Comparison of ENCODE assay signal across 8 cellular contexts in genomic region chr9:127971357-127972315, GRCh38. TPM values are rescaled to one million over a fixed set of nuclear protein-coding genes. Genes with fewer than 3 reads are reported as not detected.
DNase-seq lines count a peak whose midpoint lies in the region; ATAC-seq and TF ChIP-seq lines count a peak whose summit lies in the region.

No MANE protein-coding gene starts in this region.

- ATAC-seq in GM21423 (IDR thresholded peaks at IDR 0.05; ENCODE audit: unreplicated experiment) = peak; percentile 15
- ATAC-seq in HG02588 (IDR thresholded peaks at IDR 0.05; ENCODE audit: unreplicated experiment) = no peak
- no peak for ATAC-seq in GM19324 (IDR thresholded peaks at IDR 0.05; ENCODE audit: low FRiP score, unreplicated experiment)

- no peak overlapping the region for H3K4me3 ChIP-seq in NT2/D1 (ENCODE audit: insufficient read length, low read depth)
- no peak overlapping the region for H3K4me3 ChIP-seq in ectodermal cell (ENCODE audit: insufficient read depth, low read depth, low read length)

- H3K4me3 Mint-ChIP-seq in osteocyte (ENCODE audit: unreplicated experiment) = no peak overlapping the region

- no peaks in the 10 kb centered on the region for H3K9me3 Mint-ChIP-seq in osteocyte (ENCODE audit: unreplicated experiment)

- peaks cover 24% of the 10 kb centered on the region for H3K36me3 ChIP-seq in NT2/D1 (ENCODE audit: insufficient read depth, insufficient read length, low read length)
- H3K36me3 ChIP-seq in ectodermal cell (ENCODE audit: control insufficient read depth, insufficient read depth, low read length) = no peaks in the 10 kb centered on the region

- peaks cover 2% of the 10 kb centered on the region for H3K36me3 Mint-ChIP-seq in osteocyte (ENCODE audit: unreplicated experiment)

- WGBS in ectodermal cell, 2 experiments = 31 to 36% methylated on average over 22 of the region's 22 CpGs

- H3K9me3 ChIP-seq in NT2/D1 (ENCODE audit: insufficient read depth, low read length) = no peaks in the 10 kb centered on the region
- no peaks in the 10 kb centered on the region for H3K9me3 ChIP-seq in ectodermal cell (ENCODE audit: control insufficient read depth, low read length)

- H3K9ac ChIP-seq in NT2/D1 (ENCODE audit: insufficient read length, low read depth) = peak overlapping the region; percentile 63

- peak overlapping the region; percentile 26 for H3K27ac ChIP-seq in ectodermal cell (ENCODE audit: insufficient read depth, low read depth, low read length, poor library complexity, severe bottlenecking)

- no peaks in the 10 kb centered on the region for H3K27me3 Mint-ChIP-seq in osteocyte (ENCODE audit: unreplicated experiment)

- DNase-seq in NT2/D1 (ENCODE audit: low read depth, low spot score) (no peak), osteocyte (ENCODE audit: extremely low spot score, unreplicated experiment) (no peak), SHP77 treated with DMSO at 0.1 percent for 48 hours (lab: John Stamatoyannopoulos, UW) (no peak), 8988T (no peak)

- peak overlapping the region; percentile 69 for H3K27ac Mint-ChIP-seq in osteocyte (ENCODE audit: unreplicated experiment)

- H3K27me3 ChIP-seq in NT2/D1 (ENCODE audit: insufficient read depth, insufficient read length) (no peaks in the 10 kb centered on the region), ectodermal cell (ENCODE audit: control insufficient read depth, insufficient read depth, low read length, poor library complexity, severe bottlenecking) (no peaks in the 10 kb centered on the region)

- no peak for TF ChIP-seq CTCF in osteocyte (IDR thresholded peaks at IDR 0.05)

- H3K4me1 ChIP-seq in NT2/D1 (ENCODE audit: insufficient read depth, insufficient read length) = peaks cover 67% of the 10 kb centered on the region
- peaks cover 56% of the 10 kb centered on the region for H3K4me1 ChIP-seq in ectodermal cell (ENCODE audit: control insufficient read depth, insufficient read depth, low read length)

- H3K4me1 Mint-ChIP-seq in osteocyte (ENCODE audit: unreplicated experiment) = peaks cover 86% of the 10 kb centered on the region

RNA-seq across cellular contexts. Expression of gene EEIG1, which starts 9.2 kb away (rescaled TPM):
- polyA plus RNA-seq in ectodermal cell (2013, experiment 1 of 4) = 24.3 TPM
- polyA plus RNA-seq in ectodermal cell (2013, experiment 2 of 4) = 21.6 TPM
- polyA plus RNA-seq in ectodermal cell (2013, experiment 3 of 4) = 16.7 TPM
- 19.1 TPM for polyA plus RNA-seq in ectodermal cell (2013, experiment 4 of 4)
- total RNA-seq in osteocyte = 39.4 and 41.4 TPM in 2 replicates

RNA-seq across cellular contexts. Expression of gene DPM2, which starts 34.0 kb away (rescaled TPM):
- polyA plus RNA-seq in ectodermal cell (2013, experiment 1 of 4) = 39.8 TPM
- 38.0 TPM for polyA plus RNA-seq in ectodermal cell (2013, experiment 2 of 4)
- polyA plus RNA-seq in ectodermal cell (2013, experiment 3 of 4) = 27.9 TPM
- polyA plus RNA-seq in ectodermal cell (2013, experiment 4 of 4) = 34.1 TPM
- total RNA-seq in osteocyte = 29.2 and 31.6 TPM in 2 replicates

RNA-seq across cellular contexts. Expression of gene PIP5KL1, which starts 41.1 kb away (rescaled TPM):
- 3.6 TPM for polyA plus RNA-seq in ectodermal cell (2013, experiment 1 of 4)
- 4.1 TPM for polyA plus RNA-seq in ectodermal cell (2013, experiment 2 of 4)
- 3.8 TPM for polyA plus RNA-seq in ectodermal cell (2013, experiment 3 of 4)
- 6.3 TPM for polyA plus RNA-seq in ectodermal cell (2013, experiment 4 of 4)
- total RNA-seq in osteocyte = 2.6 and 2.9 TPM in 2 replicates

RNA-seq across cellular contexts. Expression of gene ST6GALNAC4, which starts 54.8 kb away (rescaled TPM):
- polyA plus RNA-seq in ectodermal cell (2013, experiment 1 of 4) = 8.7 TPM
- 8.1 TPM for polyA plus RNA-seq in ectodermal cell (2013, experiment 2 of 4)
- 10.3 TPM for polyA plus RNA-seq in ectodermal cell (2013, experiment 3 of 4)
- 10.7 TPM for polyA plus RNA-seq in ectodermal cell (2013, experiment 4 of 4)
- 21.4 and 25.1 TPM in 2 replicates for total RNA-seq in osteocyte
